ENCODE assay signal across 30 cellular contexts in genomic region chr1:94940738-94941137, GRCh38.
"Had no signal": no experiment of that assay in that cellular context is flagged by ENCODE, and none has a peak within 500 bp of the region (broad histone marks: within the 10 kb centered on the region; RNA-seq: fewer than 3 reads in every experiment).

No MANE protein-coding gene starts in this region.

- H3K4me1 ChIP-seq: colonic mucosa had no signal

- H3K9me3 Mint-ChIP-seq: activated B cell treated with CpG ODN at 0.5 μM for 24 hours; activated CD8-positive, alpha-beta T cell treated with anti-CD3 and anti-CD28 coated beads for 36 hours; activated naive CD8-positive, alpha-beta T cell treated with anti-CD3 and anti-CD28 coated beads, Interleukin-2, amount 50 U/mL, for 24 hours; activated T-cell treated with anti-CD3 and anti-CD28 coated beads, Interleukin-2, amount 50 U/mL, for 4 hours; activated T-helper 17 cell treated with anti-CD3 and anti-CD28 coated beads, Interleukin-2, amount 50 U/mL, for 72 hours had no signal

- H3K4me3 ChIP-seq: adrenal gland, body of pancreas, cardiac muscle cell, colonic mucosa, esophagus muscularis mucosa, gastroesophageal sphincter, heart right ventricle had no signal

- DNase-seq: activated B cell treated with CpG ODN at 0.5 μM for 24 hours; activated CD4-positive, alpha-beta T cell treated with anti-CD3 and anti-CD28 coated beads for 48 hours; activated CD4-positive, alpha-beta T cell treated with anti-CD3 and anti-CD28 coated beads, Interleukin-2, amount 50 U/mL, for 1 hour; activated CD4-positive, alpha-beta T cell treated with anti-CD3 and anti-CD28 coated beads, Interleukin-2, amount 50 U/mL, for 48 hours; activated CD8-positive, alpha-beta memory T cell treated with anti-CD3 and anti-CD28 coated beads for 24 hours; activated CD8-positive, alpha-beta T cell treated with anti-CD3 and anti-CD28 coated beads for 36 hours; activated effector memory CD4-positive, alpha-beta T cell treated with Interleukin-2 at 50 U/mL for 16 hours; activated gamma-delta T cell treated with Interleukin-2 at 50 U/mL for 16 hours; activated naive CD4-positive, alpha-beta T cell treated with anti-CD3 and anti-CD28 coated beads, Interleukin-2, amount 50 U/mL, for 16 hours; activated naive CD4-positive, alpha-beta T cell treated with Interleukin-2 at 50 U/mL for 16 hours; activated naive CD8-positive, alpha-beta T cell treated with anti-CD3 and anti-CD28 coated beads, Interleukin-2, amount 50 U/mL, for 24 hours; activated T-cell treated with anti-CD3 and anti-CD28 coated beads, Interleukin-2, amount 50 U/mL, for 4 hours; adrenal gland; amygdala; aorta; body of pancreas; central memory CD4-positive, alpha-beta T cell; cerebellar nuclear complex; colonic mucosa; effector CD8-positive, alpha-beta T cell; foreskin melanocyte; heart right ventricle; T-helper 2 cell; WERI-Rb-1 had no signal

- H3K4me1 Mint-ChIP-seq: activated B cell treated with CpG ODN at 0.5 μM for 24 hours; activated naive CD8-positive, alpha-beta T cell treated with anti-CD3 and anti-CD28 coated beads, Interleukin-2, amount 50 U/mL, for 24 hours; activated T-helper 17 cell treated with anti-CD3 and anti-CD28 coated beads, Interleukin-2, amount 50 U/mL, for 72 hours had no signal

- H3K9me3 ChIP-seq: adrenal gland, body of pancreas, colonic mucosa, esophagus muscularis mucosa, gastroesophageal sphincter, heart right ventricle had no signal

- ATAC-seq: activated CD4-positive, CD25-positive, alpha-beta regulatory T cell treated with anti-CD3 and anti-CD28 coated beads, Interleukin-2, amount 50 U/mL, for 24 hours; activated CD8-positive, alpha-beta T cell treated with anti-CD3 and anti-CD28 coated beads for 36 hours; activated naive CD8-positive, alpha-beta T cell treated with anti-CD3 and anti-CD28 coated beads, Interleukin-2, amount 50 U/mL, for 24 hours; activated T-cell treated with anti-CD3 and anti-CD28 coated beads, Interleukin-2, amount 50 U/mL, for 4 hours; activated T-helper 17 cell treated with anti-CD3 and anti-CD28 coated beads, Interleukin-2, amount 50 U/mL, for 72 hours; body of pancreas; gastroesophageal sphincter; heart right ventricle had no signal

- H3K27me3 ChIP-seq: adrenal gland, body of pancreas, cardiac muscle cell, colonic mucosa, esophagus muscularis mucosa, gastroesophageal sphincter, heart right ventricle had no signal

- H3K36me3 ChIP-seq: adrenal gland, cardiac muscle cell, colonic mucosa, gastroesophageal sphincter, heart right ventricle, WERI-Rb-1 had no signal

- H3K27ac ChIP-seq: adrenal gland, cardiac muscle cell, colonic mucosa, esophagus muscularis mucosa, gastroesophageal sphincter, heart right ventricle, WERI-Rb-1 had no signal

- H3K27ac Mint-ChIP-seq: activated B cell treated with CpG ODN at 0.5 μM for 24 hours; activated CD8-positive, alpha-beta T cell treated with anti-CD3 and anti-CD28 coated beads for 36 hours; activated naive CD8-positive, alpha-beta T cell; activated naive CD8-positive, alpha-beta T cell treated with anti-CD3 and anti-CD28 coated beads, Interleukin-2, amount 50 U/mL, for 24 hours; activated T-helper 17 cell treated with anti-CD3 and anti-CD28 coated beads, Interleukin-2, amount 50 U/mL, for 72 hours had no signal

- H3K36me3 Mint-ChIP-seq: activated naive CD8-positive, alpha-beta T cell had no signal

- H3K4me3 Mint-ChIP-seq: activated B cell treated with CpG ODN at 0.5 μM for 24 hours; activated CD8-positive, alpha-beta T cell treated with anti-CD3 and anti-CD28 coated beads for 36 hours; activated naive CD8-positive, alpha-beta T cell; activated naive CD8-positive, alpha-beta T cell treated with anti-CD3 and anti-CD28 coated beads, Interleukin-2, amount 50 U/mL, for 24 hours; activated T-cell treated with anti-CD3 and anti-CD28 coated beads, Interleukin-2, amount 50 U/mL, for 4 hours; activated T-helper 17 cell treated with anti-CD3 and anti-CD28 coated beads, Interleukin-2, amount 50 U/mL, for 72 hours had no signal
